ENCODE assay signal across 1 cellular context in genomic region chr19:4224470-4224869, GRCh38.
TF ChIP-seq lines count a peak whose summit lies in the region.

No MANE protein-coding gene starts in this region.

TF ChIP-seq in HepG2, 621 proteins besides CTCF, POLR2A, EP300 and RAD21 (continued from another document and continues in another):
- TF ChIP-seq XBP1 (CRISPR knock-in tag; IDR thresholded peaks at IDR 0.05) (no peak), MAFG (CRISPR knock-in tag; IDR thresholded peaks at IDR 0.05) (no peak), ZSCAN22 (CRISPR knock-in tag; IDR thresholded peaks at IDR 0.05) (no peak), SKIL (CRISPR knock-in tag; IDR thresholded peaks at IDR 0.05; ENCODE audit: borderline replicate concordance) (peak; percentile 68; the same call in 1 of the 2 replicates), CEBPZ (IDR thresholded peaks at IDR 0.05; ENCODE audit: low read length) (no peak), ZSCAN29 (CRISPR knock-in tag; conservative IDR thresholded peaks at IDR 0.05) (no peak), SNAPC2 (CRISPR knock-in tag; IDR thresholded peaks at IDR 0.05) (0 out of 2 replicates have a peak, but pooled peaks have one; percentile 47), ZNF501 (CRISPR knock-in tag; IDR thresholded peaks at IDR 0.05) (0 out of 2 replicates have a peak, but pooled peaks have one; percentile 26), ZNF333 (CRISPR knock-in tag; IDR thresholded peaks at IDR 0.05; ENCODE audit: borderline replicate concordance) (no peak), ZMAT5 (CRISPR knock-in tag; IDR thresholded peaks at IDR 0.05; ENCODE audit: borderline replicate concordance, low read depth) (no peak), SMC3 (IDR thresholded peaks at IDR 0.05; ENCODE audit: low read length) (no peak), GMEB2 (CRISPR knock-in tag; IDR thresholded peaks at IDR 0.05; ENCODE audit: low read depth) (no peak), ZNF34 (CRISPR knock-in tag; IDR thresholded peaks at IDR 0.05; ENCODE audit: borderline replicate concordance) (no peak), ZNF234 (CRISPR knock-in tag; conservative IDR thresholded peaks at IDR 0.05) (no peak), DMTF1 (CRISPR knock-in tag; IDR thresholded peaks at IDR 0.05) (no peak), ZFP1 (CRISPR knock-in tag; IDR thresholded peaks at IDR 0.05) (no peak), ATF7-NPFF (CRISPR knock-in tag; IDR thresholded peaks at IDR 0.05; ENCODE audit: low read depth) (no peak), CEBPB (IDR thresholded peaks at IDR 0.05; ENCODE audit: borderline replicate concordance, low read depth, low read length) (no peak), PAXIP1 (CRISPR knock-in tag; conservative IDR thresholded peaks at IDR 0.05) (peak; percentile 62), HNRNPLL (IDR thresholded peaks at IDR 0.05; ENCODE audit: low read depth, low read length, poor library complexity, severe bottlenecking) (peak; percentile 30), SALL1 (CRISPR knock-in tag; IDR thresholded peaks at IDR 0.05) (peak; percentile 67), KDM6A (CRISPR knock-in tag; IDR thresholded peaks at IDR 0.05; ENCODE audit: low read depth) (no peak), ZFP91 (CRISPR knock-in tag; IDR thresholded peaks at IDR 0.05; ENCODE audit: borderline replicate concordance) (peak; percentile 20; the same call in 1 of the 2 replicates), FOXJ3 (CRISPR knock-in tag; IDR thresholded peaks at IDR 0.05; ENCODE audit: borderline replicate concordance) (no peak), TARDBP (CRISPR knock-in tag; IDR thresholded peaks at IDR 0.05) (peak; percentile 27; the same call in 1 of the 2 replicates), THAP8 (CRISPR knock-in tag; IDR thresholded peaks at IDR 0.05; ENCODE audit: borderline replicate concordance) (no peak), ZNF768 (CRISPR knock-in tag; IDR thresholded peaks at IDR 0.05) (no peak), NFE2L1 (CRISPR knock-in tag; IDR thresholded peaks at IDR 0.05; ENCODE audit: borderline replicate concordance) (no peak), ZNF225 (CRISPR knock-in tag; IDR thresholded peaks at IDR 0.05) (no peak), ZBTB14 (CRISPR knock-in tag; IDR thresholded peaks at IDR 0.05) (no peak), SOX13 (IDR thresholded peaks at IDR 0.05) (no peak), SOX13 (CRISPR knock-in tag; conservative IDR thresholded peaks at IDR 0.05 in 1 of 2, IDR thresholded peaks at IDR 0.05 in 1 of 2) (no peak), MAX (IDR thresholded peaks at IDR 0.05) (no peak), ELF4 (CRISPR knock-in tag; IDR thresholded peaks at IDR 0.05; ENCODE audit: borderline replicate concordance) (no peak), FOXA3 (CRISPR knock-in tag; IDR thresholded peaks at IDR 0.05) (no peak), ZNF354B (CRISPR knock-in tag; IDR thresholded peaks at IDR 0.05) (no peak), ZBTB37 (CRISPR knock-in tag; IDR thresholded peaks at IDR 0.05) (no peak), RXRA (CRISPR knock-in tag; IDR thresholded peaks at IDR 0.05) (no peak), NFYB (CRISPR knock-in tag; IDR thresholded peaks at IDR 0.05) (no peak), ARHGAP35 (CRISPR knock-in tag; IDR thresholded peaks at IDR 0.05; ENCODE audit: borderline replicate concordance) (no peak), ZNF10 (CRISPR knock-in tag; IDR thresholded peaks at IDR 0.05; ENCODE audit: borderline replicate concordance, low read depth) (no peak)
